In the genomic region with DNA sequence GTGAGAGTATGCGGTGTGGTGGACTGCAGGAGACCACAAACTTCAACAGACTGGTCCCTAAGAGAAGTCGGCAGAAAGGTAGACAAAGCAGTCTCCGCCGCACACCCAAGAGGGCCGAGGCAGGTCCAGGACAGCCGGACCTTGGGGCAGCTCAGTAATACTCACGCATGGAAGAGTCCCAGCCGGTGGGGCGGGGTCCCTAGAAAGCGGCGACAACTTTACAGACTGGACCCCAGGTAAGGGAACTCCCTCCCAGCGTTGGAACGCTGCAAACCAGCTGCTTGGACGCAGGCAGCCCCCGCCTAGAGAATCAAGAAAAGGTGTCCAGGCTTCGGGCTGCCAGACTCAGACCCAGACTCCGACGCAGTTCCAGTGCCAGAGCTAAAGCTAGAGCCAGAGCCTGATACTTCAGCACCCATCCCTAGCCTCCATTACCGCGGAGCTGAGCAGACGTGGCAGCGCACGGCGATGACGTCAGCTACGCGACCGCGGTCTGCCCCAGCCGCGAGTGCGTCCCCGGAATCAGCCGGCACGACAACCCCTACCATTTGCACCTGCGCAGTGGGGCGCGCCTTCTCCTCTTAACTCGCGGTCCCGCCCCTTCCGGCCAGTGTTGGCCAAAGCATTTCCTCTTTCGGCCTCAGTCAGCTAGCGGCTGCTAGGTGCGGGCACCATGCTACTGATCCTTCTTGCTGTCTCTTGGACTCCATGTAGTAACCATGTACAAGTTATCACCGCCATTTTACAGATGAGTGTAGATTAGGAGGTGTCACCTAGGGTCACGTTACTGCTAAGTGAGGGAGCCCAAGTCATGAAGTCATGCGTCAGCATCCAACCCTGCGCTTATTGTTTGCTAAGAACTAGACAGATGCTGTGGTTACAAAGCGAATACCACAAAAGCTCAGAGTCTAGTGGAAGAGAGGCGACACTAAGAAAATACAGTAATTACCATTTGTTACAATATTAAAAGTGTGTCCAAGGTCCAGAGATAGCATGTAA, we compare ENCODE assay signal across 8 cellular contexts. TPM values are rescaled to one million over a fixed set of nuclear protein-coding genes. Genes with fewer than 3 reads are reported as not detected.
DNase-seq lines count a peak whose midpoint lies in the region; ATAC-seq and TF ChIP-seq lines count a peak whose summit lies in the region.

A gene with protein sequence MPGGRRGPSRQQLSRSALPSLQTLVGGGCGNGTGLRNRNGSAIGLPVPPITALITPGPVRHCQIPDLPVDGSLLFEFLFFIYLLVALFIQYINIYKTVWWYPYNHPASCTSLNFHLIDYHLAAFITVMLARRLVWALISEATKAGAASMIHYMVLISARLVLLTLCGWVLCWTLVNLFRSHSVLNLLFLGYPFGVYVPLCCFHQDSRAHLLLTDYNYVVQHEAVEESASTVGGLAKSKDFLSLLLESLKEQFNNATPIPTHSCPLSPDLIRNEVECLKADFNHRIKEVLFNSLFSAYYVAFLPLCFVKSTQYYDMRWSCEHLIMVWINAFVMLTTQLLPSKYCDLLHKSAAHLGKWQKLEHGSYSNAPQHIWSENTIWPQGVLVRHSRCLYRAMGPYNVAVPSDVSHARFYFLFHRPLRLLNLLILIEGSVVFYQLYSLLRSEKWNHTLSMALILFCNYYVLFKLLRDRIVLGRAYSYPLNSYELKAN (minus strand): TSS at position 445 of the 999 bp plus-strand sequence. CDS start 1,541 bp downstream, outside the sequence.

- H3K4me3 ChIP-seq in WERI-Rb-1 (ENCODE audit: low read depth, low read length) (peak within 1 kb of the TSS; percentile 80), mammary epithelial cell (replicated peaks in 1 of 3; ENCODE audit: insufficient read depth in 1 of 3, low read depth in 2 of 3, low read length in 3 of 3) (peak within 1 kb of the TSS; percentile 61 to 90 (median 83)), iPS-18c (ENCODE audit: insufficient read depth, low read depth, low read length) (peak within 1 kb of the TSS; percentile 99), skeletal muscle tissue (ENCODE audit: low read length in 3 of 3) (peak within 1 kb of the TSS; percentile 96 to 99 (median 97))

- dilution Hi-C loops in mammary epithelial cell (cut with HindIII; ENCODE audit: low sequenced_read_pairs), result no loop called here

- peak within 1 kb of the TSS; percentile 93 for H3K9ac ChIP-seq in mammary epithelial cell (ENCODE audit: insufficient read depth, low read length)
- H3K9ac ChIP-seq in skeletal muscle tissue (ENCODE audit: low read depth in 1 of 3, low read length in 3 of 3), result peak within 1 kb of the TSS; percentile 95 to 98 (median 97)

- peaks cover 32% of the 10 kb centered on the region for H3K36me3 ChIP-seq in WERI-Rb-1
- peaks cover 8% of the 10 kb centered on the region for H3K36me3 ChIP-seq in mammary epithelial cell (ENCODE audit: insufficient read depth, low read length)
- H3K36me3 ChIP-seq in skeletal muscle tissue (ENCODE audit: control insufficient read depth in 3 of 3, insufficient read depth in 3 of 3, low read length in 3 of 3), result peaks cover 0 to 23% (median 15%) of the 10 kb centered on the region in 3 donors

- TF ChIP-seq CTCF in WERI-Rb-1 (IDR thresholded peaks at IDR 0.05; ENCODE audit: low read depth, low read length) (no peak), mammary epithelial cell (conservative IDR thresholded peaks at IDR 0.05 in 1 of 2, IDR thresholded peaks at IDR 0.05 in 1 of 2; ENCODE audit: extremely low read depth in 1 of 2, insufficient read depth in 1 of 2, low read depth in 1 of 2, low read length in 2 of 2) (peak in 1 of 2 donors; percentile 7)

- peaks cover 44% of the 10 kb centered on the region for H3K79me2 ChIP-seq in mammary epithelial cell (ENCODE audit: insufficient read depth, low read length)

- H3K27me3 ChIP-seq in WERI-Rb-1 (ENCODE audit: insufficient read depth, low read depth, severe bottlenecking), result no peaks in the 10 kb centered on the region
- H3K27me3 ChIP-seq in mammary epithelial cell (ENCODE audit: insufficient read depth, low read length), result no peaks in the 10 kb centered on the region
- no peaks in the 10 kb centered on the region for H3K27me3 ChIP-seq in skeletal muscle tissue (ENCODE audit: control insufficient read depth in 3 of 3, insufficient read depth in 3 of 3, low read length in 3 of 3)

- WGBS in mammary epithelial cell (ENCODE audit: low coverage, missing lambda C conversion rate), result 8% methylated on average over 37 of the region's 51 CpGs

- H4K20me1 ChIP-seq in mammary epithelial cell (ENCODE audit: insufficient read depth, low read length), result no peaks in the 10 kb centered on the region

- H3K9me3 ChIP-seq in WERI-Rb-1 (ENCODE audit: severe bottlenecking) (no peaks in the 10 kb centered on the region), mammary epithelial cell (replicated peaks; ENCODE audit: insufficient read depth, low read length) (no peaks in the 10 kb centered on the region), iPS-18c (ENCODE audit: control insufficient read depth, insufficient read depth, low read length) (no peaks in the 10 kb centered on the region), skeletal muscle tissue (ENCODE audit: control insufficient read depth in 3 of 3, low read length in 3 of 3) (no peaks in the 10 kb centered on the region)

- H3K4me1 ChIP-seq in mammary epithelial cell (ENCODE audit: insufficient read depth, low read length), result peaks cover 20% of the 10 kb centered on the region
- peaks cover 12 to 19% (median 16%) of the 10 kb centered on the region in 3 donors for H3K4me1 ChIP-seq in skeletal muscle tissue (ENCODE audit: control insufficient read depth in 3 of 3, insufficient read depth in 3 of 3, low read length in 3 of 3)

- ATAC-seq in GM18873 (IDR thresholded peaks at IDR 0.05; ENCODE audit: low FRiP score, unreplicated experiment) (peak; percentile 94), HG03139 (IDR thresholded peaks at IDR 0.05; ENCODE audit: unreplicated experiment) (peak; percentile 87)

- CTCF ChIA-PET in mammary epithelial cell (lab: Charles Lee; ENCODE audit: low non-redundant PET), result no interaction called here

- peak within 1 kb of the TSS; percentile 95 for H2AFZ ChIP-seq in mammary epithelial cell (ENCODE audit: low read depth, low read length)

- peak within 1 kb of the TSS; percentile 87 for H3K4me2 ChIP-seq in mammary epithelial cell (ENCODE audit: insufficient read depth, low read depth, low read length)

- peak; percentile 97 for DNase-seq in ACHN
- peak; percentile 98 for DNase-seq in NCI-H2227 (lab: John Stamatoyannopoulos, UW; ENCODE audit: unreplicated experiment)
- DNase-seq in WERI-Rb-1, result peak; percentile 99
- peak; percentile 95 for DNase-seq in mammary epithelial cell

- intact Hi-C loops in mammary epithelial cell (cut with micrococcal nuclease), result loop anchor here (1.0 kb wide), 2 partner anchors 35 to 214 kb away; a partner anchor contains a TSS

- in situ Hi-C loops in ACHN (cut with HindIII; ENCODE audit: low pct_ligation_motif_present, low pct_unique_long_range_greater_than_20kb, low sequenced_read_pairs), result no loop called here
- in situ Hi-C loops in mammary epithelial cell (cut with MboI; ENCODE audit: low sequenced_read_pairs in 2 of 2), result no loop called here

- H3K27ac ChIP-seq in WERI-Rb-1 (peak within 1 kb of the TSS; percentile 75), mammary epithelial cell (ENCODE audit: insufficient read depth, low read depth, low read length) (peak within 1 kb of the TSS; percentile 84), skeletal muscle tissue (ENCODE audit: low read depth, low read length) (peak within 1 kb of the TSS; percentile 84)

- TSS peak; percentile 87 for BruUV-seq in mammary epithelial cell (replicated peaks; lab: Mats Ljungman, UMichigan)

RNA-seq across cellular contexts. Expression of the gene that starts here (rescaled TPM):
- 10 to 100 TPM; 47.7 to 47.8 TPM for total RNA-seq in mammary epithelial cell
- 11.2 TPM for polyA plus RNA-seq in mammary epithelial cell
- polyA minus RNA-seq in mammary epithelial cell, result 5.3 TPM
- total RNA-seq in skeletal muscle tissue, result 45.9 TPM

Comparison
In these comparisons a context has a peak if more than half of its experiments do, and no peak if none do; other contexts are left out.
1. Peak in every context shown above with its lines: DNase-seq, ATAC-seq, H3K4me3 ChIP-seq and H3K27ac ChIP-seq.